Comparison of ENCODE assay signal across 8 cellular contexts in the genomic region with DNA sequence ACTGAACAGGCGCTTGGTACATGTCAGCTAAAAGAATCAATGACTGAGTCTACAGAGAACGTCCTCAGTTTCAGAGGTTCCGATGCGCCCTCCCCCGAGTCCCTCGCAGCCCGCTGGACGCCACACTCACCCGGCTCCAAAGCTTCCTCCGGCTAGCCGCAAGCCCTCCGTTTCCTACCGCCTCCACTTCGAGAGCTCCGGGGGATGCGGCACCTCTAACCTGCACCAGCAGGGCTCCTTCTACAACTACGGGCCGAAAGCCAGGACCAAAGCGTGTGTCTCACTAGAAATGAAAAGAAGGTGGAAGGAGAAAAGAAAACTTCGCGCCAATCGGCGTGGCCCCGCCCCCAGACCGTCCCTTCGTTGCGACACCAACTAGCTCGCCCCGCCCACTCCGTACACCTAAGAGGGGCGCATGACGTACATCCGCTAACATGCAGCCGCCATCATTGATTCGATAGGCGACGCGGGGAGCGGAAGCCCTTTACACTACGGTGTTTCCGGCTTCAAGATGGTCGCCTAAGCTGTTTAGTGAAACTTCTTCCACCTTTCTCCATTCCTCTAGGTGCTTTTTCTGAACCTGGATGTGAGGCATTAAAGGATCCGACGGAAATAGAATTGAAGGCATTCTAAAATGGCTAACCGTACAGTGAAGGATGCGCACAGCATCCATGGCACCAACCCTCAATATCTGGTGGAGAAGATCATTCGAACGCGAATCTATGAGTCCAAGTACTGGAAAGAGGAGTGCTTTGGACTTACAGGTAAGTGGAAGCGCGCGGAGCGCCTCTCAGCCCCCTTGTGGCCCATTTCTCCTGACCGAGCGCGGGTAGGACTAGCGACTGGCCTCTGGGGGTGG. TPM values are rescaled to one million over a fixed set of nuclear protein-coding genes. Genes with fewer than 3 reads are reported as not detected.
A peak's percentile ranks its signal among the peaks of the same experiment; 100 is the strongest.
DNase-seq lines count a peak whose midpoint lies in the region; ATAC-seq, FAIRE-seq and TF ChIP-seq lines count a peak whose summit lies in the region.

A gene (minus strand): TSS at position 308 of the 859 bp plus-strand sequence. CDS start 2,200 bp downstream, outside the sequence.
A gene with protein sequence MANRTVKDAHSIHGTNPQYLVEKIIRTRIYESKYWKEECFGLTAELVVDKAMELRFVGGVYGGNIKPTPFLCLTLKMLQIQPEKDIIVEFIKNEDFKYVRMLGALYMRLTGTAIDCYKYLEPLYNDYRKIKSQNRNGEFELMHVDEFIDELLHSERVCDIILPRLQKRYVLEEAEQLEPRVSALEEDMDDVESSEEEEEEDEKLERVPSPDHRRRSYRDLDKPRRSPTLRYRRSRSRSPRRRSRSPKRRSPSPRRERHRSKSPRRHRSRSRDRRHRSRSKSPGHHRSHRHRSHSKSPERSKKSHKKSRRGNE (plus strand): TSS at position 487 of the 859 bp plus-strand sequence. CDS start 148 bp downstream, at position 635.

- H3K79me2 ChIP-seq in keratinocyte (ENCODE audit: control insufficient read depth, insufficient read depth, low read length): peaks cover 35% of the 10 kb centered on the region

- H3K9me1 ChIP-seq in keratinocyte (ENCODE audit: control insufficient read depth, extremely low read depth, insufficient read depth, low read length): no peaks in the 10 kb centered on the region

- H3K36me3 ChIP-seq in keratinocyte (ENCODE audit: control insufficient read depth in 2 of 2, extremely low read depth in 1 of 2, insufficient read depth in 2 of 2, low read length in 2 of 2): peaks cover 3 to 26% of the 10 kb centered on the region in 2 experiments

- H4K20me1 ChIP-seq in keratinocyte (ENCODE audit: control insufficient read depth, extremely low read depth, insufficient read depth, low read length): no peaks in the 10 kb centered on the region

- peak; percentile 96 for ATAC-seq in GM19043 (IDR thresholded peaks at IDR 0.05; ENCODE audit: low read depth, unreplicated experiment)
- peak; percentile 81 for ATAC-seq in HG03378 (IDR thresholded peaks at IDR 0.05; ENCODE audit: unreplicated experiment)
- peak; percentile 94 for ATAC-seq in activated CD4-positive, CD25-positive, alpha-beta regulatory T cell treated with anti-CD3 and anti-CD28 coated beads, Interleukin-2, amount 50 U/mL, for 24 hours

- H3K4me2 ChIP-seq in keratinocyte (ENCODE audit: control insufficient read depth, extremely low read depth, insufficient read depth, low read depth, low read length): peak within 1 kb of the TSS; percentile 79

- peak; percentile 89 for FAIRE-seq in keratinocyte (lab: Jason Lieb, UNC)

- H2AFZ ChIP-seq in keratinocyte (ENCODE audit: control insufficient read depth, low read length): peak within 1 kb of the TSS; percentile 95

- peak within 1 kb of the TSS; percentile 87 for H3K27ac ChIP-seq in keratinocyte (ENCODE audit: control insufficient read depth, insufficient read depth, low read length)

- H3K27me3 ChIP-seq in keratinocyte (ENCODE audit: control insufficient read depth, extremely low read depth, insufficient read depth, low read length): no peaks in the 10 kb centered on the region

- peak within 1 kb of the TSS; percentile 82 for H3K9ac ChIP-seq in keratinocyte (ENCODE audit: control insufficient read depth, extremely low read depth, insufficient read depth, low read length)

- peak within 1 kb of the TSS; percentile 61 to 80 (median 76) for H3K4me3 ChIP-seq in keratinocyte (ENCODE audit: control insufficient read depth in 2 of 3, extremely low read depth in 1 of 3, insufficient read depth in 2 of 3, low read depth in 1 of 3, low read length in 3 of 3)

- peak; percentile 32 to 86 (median 80) for TF ChIP-seq CTCF in keratinocyte (optimal IDR thresholded peaks at IDR 0.05 in 1 of 3, IDR thresholded peaks at IDR 0.05 in 1 of 3, conservative IDR thresholded peaks at IDR 0.05 in 1 of 3; ENCODE audit: extremely low read depth in 1 of 3, insufficient read depth in 2 of 3, low read length in 3 of 3)

- dilution Hi-C loops in keratinocyte (cut with MboI; ENCODE audit: extremely low pct_ligation_motif_present, low sequenced_read_pairs): no loop called here

- DNase-seq in Ammon's horn (ENCODE audit: low spot score): peak; percentile 99
- DNase-seq in NCI-H446 treated with DMSO at 0.1 percent for 48 hours (lab: John Stamatoyannopoulos, UW): peak; percentile 97
- peak; percentile 99 for DNase-seq in cerebellar cortex (ENCODE audit: low spot score)
- peak; percentile 70 for DNase-seq in keratinocyte (ENCODE audit: low read depth, low spot score)
- peak; percentile 90 to 95 for DNase-seq in stimulated activated CD4-positive, alpha-beta T cell treated with anti-CD3 and anti-CD28 coated beads, Interleukin-15, amount 100 ng/mL, for 1 hour (ENCODE audit: low read depth in 1 of 2, low spot score in 1 of 2)

- no peaks in the 10 kb centered on the region for H3K9me3 ChIP-seq in keratinocyte (ENCODE audit: control insufficient read depth, low read depth, low read length)

- H3K4me1 ChIP-seq in keratinocyte (ENCODE audit: control insufficient read depth, extremely low read depth, insufficient read depth, low read length): peaks cover 11% of the 10 kb centered on the region

RNA-seq across cellular contexts. Expression of the first gene that starts in this region (rescaled TPM):
- polyA plus RNA-seq in keratinocyte: 1.1 to 6.5 TPM (median 5.8 TPM) in 3 replicates
- not detected for polyA plus RNA-seq in keratinocyte (2011; ENCODE audit: low read depth)
- 1.2 and 1.8 TPM in 2 replicates for polyA plus RNA-seq in keratinocyte (2011; cell fraction: cytosol; rRNA removed)
- polyA plus RNA-seq in keratinocyte (2011; cell fraction: nucleus; rRNA removed): 1.5 and 1.8 TPM in 2 replicates
- 0.20 and 4.2 TPM in 2 replicates for polyA plus RNA-seq in keratinocyte (2012; ENCODE audit: low replicate concordance)
- 1.4 to 6.3 TPM (median 5.5 TPM) in 3 replicates for polyA minus RNA-seq in keratinocyte
- polyA minus RNA-seq in keratinocyte (2011; cell fraction: cytosol; rRNA and poly(A)+ RNA removed): 1.2 TPM
- polyA minus RNA-seq in keratinocyte (2011; cell fraction: nucleus; rRNA and poly(A)+ RNA removed): 0.63 and 1.5 TPM in 2 replicates

RNA-seq across cellular contexts. Expression of the second gene that starts in this region (rescaled TPM):
- polyA plus RNA-seq in keratinocyte: 13.5 to 29.5 TPM (median 21.6 TPM) in 3 replicates
- 10.2 TPM for polyA plus RNA-seq in keratinocyte (2011; ENCODE audit: low read depth)
- 12.1 and 18.1 TPM in 2 replicates for polyA plus RNA-seq in keratinocyte (2011; cell fraction: cytosol; rRNA removed)
- 26.0 and 28.3 TPM in 2 replicates for polyA plus RNA-seq in keratinocyte (2011; cell fraction: nucleus; rRNA removed)
- polyA plus RNA-seq in keratinocyte (2012; ENCODE audit: low replicate concordance): 18.7 and 22.6 TPM in 2 replicates
- polyA minus RNA-seq in keratinocyte: 8.6 to 17.9 TPM (median 14.7 TPM) in 3 replicates
- polyA minus RNA-seq in keratinocyte (2011; cell fraction: cytosol; rRNA and poly(A)+ RNA removed): 3.5 TPM
- polyA minus RNA-seq in keratinocyte (2011; cell fraction: nucleus; rRNA and poly(A)+ RNA removed): 6.2 and 16.1 TPM in 2 replicates

Comparison
In these comparisons a context has a peak if more than half of its experiments do, and no peak if none do; other contexts are left out.
1. Peak in every context shown above with its lines: DNase-seq, ATAC-seq, H3K4me3 ChIP-seq and H3K27ac ChIP-seq.